1 cellular context compared by ENCODE assay signal in the genomic region with DNA sequence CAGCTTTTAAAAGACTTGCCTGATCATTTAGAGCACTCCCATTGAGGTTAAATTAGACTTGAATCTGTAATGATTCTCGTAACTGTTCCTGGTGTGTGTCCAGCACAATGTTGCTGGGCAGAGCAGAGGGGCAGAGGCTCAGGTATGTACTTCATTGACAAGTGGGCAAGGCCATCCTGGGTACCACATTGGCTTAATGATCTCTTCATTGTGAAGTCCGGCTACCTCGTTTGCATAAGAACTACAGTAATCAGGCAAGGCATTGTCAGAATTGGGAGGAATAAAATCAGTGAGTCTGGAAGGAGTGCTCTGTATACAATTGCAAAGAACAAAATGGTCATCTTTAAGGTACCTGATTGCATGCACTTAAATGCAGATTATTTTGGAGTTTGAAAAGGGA.
TF ChIP-seq lines count a peak whose summit lies in the region.

No MANE protein-coding gene starts in this region.

TF ChIP-seq in HepG2, 621 proteins besides CTCF, POLR2A, EP300 and RAD21:
- TF ChIP-seq PPARG (CRISPR knock-in tag; conservative IDR thresholded peaks at IDR 0.05) (no peak), RBM22 (optimal IDR thresholded peaks at IDR 0.05; ENCODE audit: low read length) (peak; percentile 55), POLR2G (IDR thresholded peaks at IDR 0.05; ENCODE audit: low read depth, low read length) (0 out of 2 replicates have a peak, but pooled peaks have one; percentile 28), RBFOX2 (IDR thresholded peaks at IDR 0.05; ENCODE audit: low read depth, low read length) (peak; percentile 5; the same call in 1 of the 2 replicates)
